23 cellular contexts compared by ENCODE assay signal in genomic region chr5:87686018-87686417, GRCh38.
"Had no signal": no experiment of that assay in that cellular context is flagged by ENCODE, and none has a peak within 500 bp of the region (broad histone marks: within the 10 kb centered on the region; RNA-seq: fewer than 3 reads in every experiment).

No MANE protein-coding gene starts in this region.

- ATAC-seq: effector memory CD8-positive, alpha-beta T cell; esophagus mucosa; gastrocnemius medialis; heart right ventricle; left cardiac atrium; left lung; left ventricle myocardium superior; lower lobe of right lung; mucosa of descending colon; naive thymus-derived CD8-positive, alpha-beta T cell had no signal

- H3K4me1 ChIP-seq: esophagus squamous epithelium, gastrocnemius medialis, heart right ventricle, left lung, lower lobe of right lung had no signal

- H3K9me3 ChIP-seq: esophagus squamous epithelium, gastrocnemius medialis had no signal

- H3K27me3 ChIP-seq: esophagus squamous epithelium, gastrocnemius medialis, heart right ventricle, left lung had no signal

- DNase-seq: cortex of kidney; effector CD8-positive, alpha-beta T cell; effector memory CD8-positive, alpha-beta T cell; endodermal cell; erythroblast; esophagus squamous epithelium; foreskin fibroblast; foreskin melanocyte; gastrocnemius medialis; glutamatergic neuron; head of caudate nucleus; heart right ventricle; hippocampal formation; left cardiac atrium; left lung; left ventricle myocardium superior; lower lobe of right lung; mesenchymal stem cell; mucosa of descending colon; naive B cell; naive thymus-derived CD8-positive, alpha-beta T cell had no signal

- H3K4me3 ChIP-seq: esophagus squamous epithelium, gastrocnemius medialis, heart right ventricle, left lung, lower lobe of right lung, mucosa of descending colon had no signal

- H3K27ac ChIP-seq: epithelial cell of prostate, esophagus squamous epithelium, gastrocnemius medialis, heart right ventricle, left lung, lower lobe of right lung had no signal

- H3K36me3 ChIP-seq: esophagus squamous epithelium, gastrocnemius medialis, heart right ventricle, left lung, lower lobe of right lung had no signal
